Comparison of ENCODE assay signal across 18 cellular contexts in genomic region chr10:82190432-82191260, GRCh38.
A peak's percentile ranks its signal among the peaks of the same experiment; 100 is the strongest.
DNase-seq lines count a peak whose midpoint lies in the region; ATAC-seq, FAIRE-seq and TF ChIP-seq lines count a peak whose summit lies in the region.
"Had no signal": no experiment of that assay in that cellular context is flagged by ENCODE, and none has a peak within 500 bp of the region (broad histone marks: within the 10 kb centered on the region; RNA-seq: fewer than 3 reads in every experiment).

No MANE protein-coding gene starts in this region.

- H3K27me3 ChIP-seq in endothelial cell of umbilical vein (ENCODE audit: control insufficient read depth in 2 of 2, insufficient read depth in 2 of 2, low read length in 2 of 2) (no peaks in the 10 kb centered on the region), uterus (no peaks in the 10 kb centered on the region)
- H3K27me3 ChIP-seq: upper lobe of left lung had no signal

- no peak overlapping the region for H3K4me2 ChIP-seq in endothelial cell of umbilical vein (ENCODE audit: insufficient read depth, low read length)

- CTCF ChIA-PET in endothelial cell of umbilical vein (lab: Charles Lee) = interaction anchor here (0.5 kb wide), 1 partner anchor 526 kb away, joined by 3 read pairs; no protein-coding TSS in a partner anchor

- no peaks in the 10 kb centered on the region for H3K9me3 ChIP-seq in endothelial cell of umbilical vein (replicated peaks; ENCODE audit: control insufficient read depth, insufficient read depth, low read length)
- no peaks in the 10 kb centered on the region for H3K9me3 ChIP-seq in uterus
- H3K9me3 ChIP-seq: mucosa of descending colon had no signal

- H3K9me1 ChIP-seq in endothelial cell of umbilical vein (replicated peaks; ENCODE audit: control insufficient read depth, extremely low read depth, insufficient read depth, low read length) = no peaks in the 10 kb centered on the region

- dilution Hi-C loops in endothelial cell of umbilical vein (cut with MboI; ENCODE audit: extremely low pct_ligation_motif_present, low sequenced_read_pairs) = no loop called here

- no peaks in the 10 kb centered on the region for H3K36me3 ChIP-seq in endothelial cell of umbilical vein (ENCODE audit: control insufficient read depth in 2 of 2, extremely low read depth in 1 of 2, insufficient read depth in 2 of 2, low read length in 2 of 2)
- no peaks in the 10 kb centered on the region for H3K36me3 ChIP-seq in uterus
- H3K36me3 ChIP-seq: upper lobe of left lung had no signal

- no peak overlapping the region for H3K27ac ChIP-seq in endothelial cell of umbilical vein (ENCODE audit: insufficient read depth, low read depth, low read length)
- no peak overlapping the region for H3K27ac ChIP-seq in uterus
- H3K27ac ChIP-seq: upper lobe of left lung had no signal

- H3K4me3 ChIP-seq in endothelial cell of umbilical vein (replicated peaks in 1 of 3; ENCODE audit: insufficient read depth in 1 of 3, low read depth in 1 of 3, low read length in 3 of 3) (no peak overlapping the region), uterus (no peak overlapping the region)
- H3K4me3 ChIP-seq: mucosa of descending colon, upper lobe of left lung had no signal

- no peak for FAIRE-seq in endothelial cell of umbilical vein (lab: Jason Lieb, UNC)
- FAIRE-seq: GM12891, small intestine had no signal

- no peaks in the 10 kb centered on the region for H3K79me2 ChIP-seq in endothelial cell of umbilical vein (ENCODE audit: control insufficient read depth, insufficient read depth, low read length)

- no peak for TF ChIP-seq CTCF in endothelial cell of umbilical vein (IDR thresholded peaks at IDR 0.05; ENCODE audit: extremely low read depth in 1 of 2, insufficient read depth in 1 of 2, low read depth in 1 of 2, low read length in 2 of 2)
- TF ChIP-seq CTCF in uterus (IDR thresholded peaks at IDR 0.05) = no peak

- DNase-seq in COLO829 (ENCODE audit: low spot score) (peak; percentile 36), endothelial cell of umbilical vein (ENCODE audit: low read depth, low spot score) (peak; percentile 13), mucosa of gallbladder (ENCODE audit: low spot score) (peak; percentile 21), uterus (no peak), posterior vena cava (ENCODE audit: low spot score) (no peak)
- DNase-seq: activated CD4-positive, CD25-positive, alpha-beta regulatory T cell; activated naive CD4-positive, alpha-beta T cell; H9; immature natural killer cell; mucosa of descending colon; NCI-H2029 treated with DMSO at 0.1 percent for 48 hours; NCI-H524 treated with DMSO at 0.1 percent for 48 hours; small intestine; upper lobe of left lung had no signal

- TF ChIP-seq POLR2A in endothelial cell of umbilical vein (IDR thresholded peaks at IDR 0.05; ENCODE audit: low read depth, low read length) (no peak), uterus (IDR thresholded peaks at IDR 0.05) (no peak)

- intact Hi-C loops in endothelial cell of umbilical vein (cut with micrococcal nuclease) = no loop called here
- intact Hi-C loops in uterus (cut with DNase I; ENCODE audit: low total_unique reads) = no loop called here
- intact Hi-C loops in posterior vena cava (cut with DNase I) = no loop called here

- peak overlapping the region; percentile 48 for H2AFZ ChIP-seq in endothelial cell of umbilical vein (ENCODE audit: low read depth, low read length)

- peak; percentile 97 for ATAC-seq in SK-N-SH treated with all-trans-retinoic acid at 6 μM for 48 hours
- ATAC-seq in GM19035 (IDR thresholded peaks at IDR 0.05; ENCODE audit: unreplicated experiment) = no peak
- no peak for ATAC-seq in HG03159 (IDR thresholded peaks at IDR 0.05; ENCODE audit: unreplicated experiment)
- ATAC-seq: mucosa of descending colon had no signal

- POLR2A ChIA-PET in endothelial cell of umbilical vein (lab: Charles Lee) = no interaction called here

- H3K9ac ChIP-seq in endothelial cell of umbilical vein (replicated peaks; ENCODE audit: extremely low read depth, insufficient read depth, low read length) = no peak overlapping the region

- no peaks in the 10 kb centered on the region for H3K4me1 ChIP-seq in endothelial cell of umbilical vein (ENCODE audit: control insufficient read depth, extremely low read depth, insufficient read depth, low read length)
- H3K4me1 ChIP-seq in uterus = no peaks in the 10 kb centered on the region
- H3K4me1 ChIP-seq: upper lobe of left lung had no signal

- no peaks in the 10 kb centered on the region for H4K20me1 ChIP-seq in endothelial cell of umbilical vein (replicated peaks; ENCODE audit: control insufficient read depth, extremely low read depth, insufficient read depth, low read length)

- BruUV-seq in endothelial cell of umbilical vein (replicated peaks; lab: Mats Ljungman, UMichigan) = no TSS peak

TF ChIP-seq in SK-N-SH treated with all-trans-retinoic acid at 6 μM for 48 hours, 23 proteins besides CTCF, POLR2A, EP300 and RAD21 (continues in another document):
- TF ChIP-seq ZFP30 (CRISPR knock-in tag; IDR thresholded peaks at IDR 0.05) = no peak
- TF ChIP-seq PATZ1 (CRISPR knock-in tag; IDR thresholded peaks at IDR 0.05; ENCODE audit: borderline replicate concordance) = no peak
- TF ChIP-seq TCF4 (CRISPR knock-in tag; IDR thresholded peaks at IDR 0.05; ENCODE audit: borderline replicate concordance) = no peak
- TF ChIP-seq PPARA (CRISPR knock-in tag; IDR thresholded peaks at IDR 0.05; ENCODE audit: borderline replicate concordance) = no peak
- no peak for TF ChIP-seq POU6F1 (CRISPR knock-in tag; IDR thresholded peaks at IDR 0.05; ENCODE audit: borderline replicate concordance, low read depth)
- TF ChIP-seq ISL1 (CRISPR knock-in tag; IDR thresholded peaks at IDR 0.05) = peak; percentile 11; the same call in 1 of the 2 replicates

TF ChIP-seq in endothelial cell of umbilical vein, 7 proteins besides CTCF, POLR2A, EP300 and RAD21:
- TF ChIP-seq GATA2 (IDR thresholded peaks at IDR 0.05; ENCODE audit: insufficient read depth, insufficient read length, low read depth, low read length) (peak; percentile 17), POLR2AphosphoS5 (IDR thresholded peaks at IDR 0.05; ENCODE audit: insufficient read depth, low read depth, low read length) (no peak)
TF ChIP-seq in endothelial cell of umbilical vein: peak in this region for 1.

Comparison
In these comparisons a context has a peak if more than half of its experiments do, and no peak if none do; other contexts are left out.
1. DNase-seq: peak in COLO829 (single experiment), endothelial cell of umbilical vein (single experiment) and mucosa of gallbladder (single experiment); none in uterus (0 of 2) and posterior vena cava (single experiment).